5 cellular contexts compared by ENCODE assay signal in the genomic region with DNA sequence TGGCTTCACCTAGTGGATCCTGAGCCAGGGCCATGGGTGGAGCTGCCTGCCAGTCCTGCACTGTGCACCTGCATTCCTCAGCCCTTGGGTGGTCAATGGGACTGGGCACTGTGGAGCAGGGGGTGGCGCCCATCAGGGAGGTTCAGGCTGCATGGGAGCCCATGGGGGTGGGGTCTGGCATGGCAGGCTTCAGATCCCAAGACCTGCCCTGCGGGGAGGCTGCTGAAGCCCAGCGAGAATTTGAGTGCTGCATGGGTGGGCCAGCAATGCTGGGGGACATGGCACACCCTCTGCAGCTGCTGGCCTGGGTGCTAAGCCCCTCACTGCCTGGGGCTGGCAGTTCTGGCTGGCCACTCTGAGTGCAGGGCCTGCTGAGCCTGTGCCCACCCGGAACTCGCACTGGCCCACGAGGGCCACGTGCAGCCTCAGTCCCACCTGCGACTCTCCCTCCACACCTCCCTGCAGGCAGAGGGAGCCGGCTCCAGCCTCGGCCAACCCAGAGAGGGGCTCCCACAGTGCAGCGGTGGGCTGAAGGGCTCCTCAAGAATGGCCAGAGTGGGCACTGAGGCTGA.
"Had no signal": no experiment of that assay in that cellular context is flagged by ENCODE, and none has a peak within 500 bp of the region (broad histone marks: within the 10 kb centered on the region; RNA-seq: fewer than 3 reads in every experiment).

No MANE protein-coding gene starts in this region.

- DNase-seq: H9, HCEC 1CT, IMR-90 had no signal

- H3K4me3 ChIP-seq: GM23338, K562 had no signal

- ATAC-seq: GM23338, K562 had no signal

- H3K4me3 Mint-ChIP-seq: GM23338, H9 had no signal

- H3K27ac Mint-ChIP-seq: GM23338, H9 had no signal

- H3K4me1 Mint-ChIP-seq: GM23338, H9 had no signal
